Comparison of ENCODE assay signal across 31 cellular contexts in the genomic region with DNA sequence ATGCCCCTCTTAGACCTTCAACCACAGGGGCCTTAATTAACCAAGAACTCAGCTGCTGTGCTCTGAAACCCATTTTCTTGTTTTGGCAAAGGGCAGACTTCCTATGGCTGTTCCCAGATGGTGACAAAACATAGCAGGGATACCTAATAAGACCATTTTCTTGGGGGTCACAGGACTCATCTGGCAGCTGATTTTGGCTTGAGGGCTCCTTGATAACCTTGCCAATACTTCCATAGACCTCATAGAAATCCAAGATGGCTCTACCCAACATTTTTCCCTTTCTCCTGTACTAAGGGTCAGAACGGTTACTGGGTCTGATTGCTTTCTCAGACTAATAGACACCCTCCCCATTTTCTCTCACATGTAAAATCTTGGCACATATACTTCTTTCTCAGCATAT.
"Had no signal": no experiment of that assay in that cellular context is flagged by ENCODE, and none has a peak within 500 bp of the region (broad histone marks: within the 10 kb centered on the region; RNA-seq: fewer than 3 reads in every experiment).

No MANE protein-coding gene starts in this region.

- H3K36me3 ChIP-seq: adrenal gland, ascending aorta, brain microvascular endothelial cell, breast epithelium, cardiac muscle cell had no signal

- ATAC-seq: activated naive CD4-positive, alpha-beta T cell treated with anti-CD3 and anti-CD28 coated beads, Interleukin-2, amount 50 U/mL, for 72 hours; activated naive CD8-positive, alpha-beta T cell treated with anti-CD3 and anti-CD28 coated beads, Interleukin-2, amount 50 U/mL, for 24 hours; activated T-cell treated with anti-CD3 and anti-CD28 coated beads, Interleukin-2, amount 50 U/mL, for 4 hours; activated T-cell treated with anti-CD3 and anti-CD28 coated beads, Interleukin-2, amount 50 U/mL, for 72 hours; activated T-helper 17 cell treated with anti-CD3 and anti-CD28 coated beads, Interleukin-2, amount 50 U/mL, for 72 hours; body of pancreas had no signal

- H3K9me3 ChIP-seq: adrenal gland, ascending aorta, body of pancreas, breast epithelium had no signal

- H3K27ac ChIP-seq: adrenal gland, ascending aorta, body of pancreas, brain microvascular endothelial cell, breast epithelium, cardiac muscle cell had no signal

- DNase-seq: activated effector memory CD4-positive, alpha-beta T cell treated with anti-CD3 and anti-CD28 coated beads, Interleukin-2, amount 50 U/mL, for 16 hours; activated effector memory CD4-positive, alpha-beta T cell treated with Interleukin-2 at 50 U/mL for 16 hours; activated gamma-delta T cell; activated gamma-delta T cell treated with Interleukin-2 at 50 U/mL for 16 hours; activated naive CD4-positive, alpha-beta T cell; activated naive CD4-positive, alpha-beta T cell treated with anti-CD3 and anti-CD28 coated beads for 36 hours; activated naive CD4-positive, alpha-beta T cell treated with anti-CD3 and anti-CD28 coated beads, Interleukin-2, amount 10 ng/mL, durations not matched to agents 7 days and 5 days; activated naive CD4-positive, alpha-beta T cell treated with anti-CD3 and anti-CD28 coated beads, Interleukin-2, amount 50 U/mL, for 16 hours; activated naive CD4-positive, alpha-beta T cell treated with Interleukin-2 at 50 U/mL for 16 hours; activated naive CD8-positive, alpha-beta T cell treated with anti-CD3 and anti-CD28 coated beads for 36 hours; activated naive CD8-positive, alpha-beta T cell treated with anti-CD3 and anti-CD28 coated beads, Interleukin-2, amount 10 ng/mL, durations not matched to agents 7 days and 5 days; activated naive CD8-positive, alpha-beta T cell treated with anti-CD3 and anti-CD28 coated beads, Interleukin-2, amount 50 U/mL, for 24 hours; activated T-cell treated with anti-CD3 and anti-CD28 coated beads, Interleukin-2, amount 50 U/mL, for 1 hour; activated T-cell treated with anti-CD3 and anti-CD28 coated beads, Interleukin-2, amount 50 U/mL, for 24 hours; activated T-cell treated with anti-CD3 and anti-CD28 coated beads, Interleukin-2, amount 50 U/mL, for 4 hours; activated T-cell treated with anti-CD3 and anti-CD28 coated beads, Interleukin-2, amount 50 U/mL, for 48 hours; activated T-cell treated with anti-CD3 and anti-CD28 coated beads, Interleukin-2, amount 50 U/mL, for 72 hours; adrenal gland; amniotic stem cell; amygdala; anterior cingulate cortex; aorta; body of pancreas; brain microvascular endothelial cell; central memory CD4-positive, alpha-beta T cell; cerebellar nuclear complex had no signal

- H3K4me3 ChIP-seq: adrenal gland, ascending aorta, body of pancreas, breast epithelium, cardiac muscle cell had no signal

- H3K4me1 ChIP-seq: adrenal gland, ascending aorta, body of pancreas, breast epithelium had no signal

- H3K27me3 ChIP-seq: adrenal gland, ascending aorta, body of pancreas, brain microvascular endothelial cell, breast epithelium, cardiac muscle cell had no signal
